8 cellular contexts compared by ENCODE assay signal in genomic region chr4:168514249-168514852, GRCh38. TPM values are rescaled to one million over a fixed set of nuclear protein-coding genes. Genes with fewer than 3 reads are reported as not detected.
DNase-seq lines count a peak whose midpoint lies in the region; ATAC-seq, FAIRE-seq and TF ChIP-seq lines count a peak whose summit lies in the region.

No MANE protein-coding gene starts in this region.

- H3K4me3 Mint-ChIP-seq in glutamatergic neuron (ENCODE audit: unreplicated experiment), result no peak overlapping the region

- H3K27me3 Mint-ChIP-seq in glutamatergic neuron (ENCODE audit: unreplicated experiment), result peaks cover 2% of the 10 kb centered on the region

- H3K4me1 Mint-ChIP-seq in glutamatergic neuron (ENCODE audit: low read depth, unreplicated experiment), result no peaks in the 10 kb centered on the region

- DNase-seq in GM20000 (ENCODE audit: low spot score) (peak; percentile 12), SK-MEL-5 (ENCODE audit: low read depth, low spot score) (peak; percentile 65), glutamatergic neuron (no peak), posterior cingulate gyrus (no peak)

- peak; percentile 95 for FAIRE-seq in A204.1 (lab: Jason Lieb, UNC)

- no peak for TF ChIP-seq CTCF in GM20000 (IDR thresholded peaks at IDR 0.05; ENCODE audit: extremely low read depth, missing control alignments)
- TF ChIP-seq CTCF in glutamatergic neuron (IDR thresholded peaks at IDR 0.05; ENCODE audit: partially characterized antibody, unreplicated experiment), result peak; percentile 45

- no peaks in the 10 kb centered on the region for H3K36me3 Mint-ChIP-seq in glutamatergic neuron (ENCODE audit: unreplicated experiment)

- H3K27ac Mint-ChIP-seq in glutamatergic neuron (ENCODE audit: unreplicated experiment), result no peak overlapping the region

- in situ Hi-C loops in SK-MEL-5 (cut with HindIII; ENCODE audit: low pct_unique_long_range_greater_than_20kb, low sequenced_read_pairs), result no loop called here

- intact Hi-C loops in posterior cingulate gyrus (cut with DNase I), result no loop called here

- no peak for ATAC-seq in GM19023 (IDR thresholded peaks at IDR 0.05; ENCODE audit: unreplicated experiment)
- no peak for ATAC-seq in HG03439 (IDR thresholded peaks at IDR 0.05; ENCODE audit: unreplicated experiment)
- no peak for ATAC-seq in HG03159 (IDR thresholded peaks at IDR 0.05; ENCODE audit: unreplicated experiment)

- no peaks in the 10 kb centered on the region for H3K9me3 Mint-ChIP-seq in glutamatergic neuron (ENCODE audit: unreplicated experiment)

RNA-seq across cellular contexts. Expression of gene PALLD, which starts 17.5 kb away (rescaled TPM):
- total RNA-seq in SK-MEL-5 (2014; rRNA removed; shearing (Covaris generic)), result 20.9 and 22.4 TPM in 2 replicates
- polyA plus RNA-seq in SK-MEL-5 (2015; cell fraction: cytosol; rRNA removed), result 20.7 and 35.8 TPM in 2 replicates
- 9.9 and 10.5 TPM in 2 replicates for polyA plus RNA-seq in SK-MEL-5 (2015; cell fraction: nucleus; rRNA removed)
- total RNA-seq in glutamatergic neuron (ENCODE audit: unreplicated experiment), result 37.5 TPM

RNA-seq across cellular contexts. Expression of gene DDX60L, which starts 34.1 kb away (rescaled TPM):
- 15.2 and 20.4 TPM in 2 replicates for total RNA-seq in SK-MEL-5 (2014; rRNA removed; shearing (Covaris generic))
- polyA plus RNA-seq in SK-MEL-5 (2015; cell fraction: cytosol; rRNA removed), result 10.4 and 16.2 TPM in 2 replicates
- 40.5 and 43.1 TPM in 2 replicates for polyA plus RNA-seq in SK-MEL-5 (2015; cell fraction: nucleus; rRNA removed)
- total RNA-seq in glutamatergic neuron (ENCODE audit: unreplicated experiment), result not detected

Comparison
In these comparisons a context has a peak if more than half of its experiments do, and no peak if none do; other contexts are left out.
1. DNase-seq: peak in GM20000 (single experiment) and SK-MEL-5 (single experiment); none in glutamatergic neuron (single experiment) and posterior cingulate gyrus (0 of 10).
2. RNA of gene DDX60L, which starts 34.1 kb away (total RNA-seq): 15.2 to 20.4 TPM in SK-MEL-5; not detected in glutamatergic neuron (single experiment); every median in the first group is over 10 times any median in the second.